ENCODE assay signal across 12 cellular contexts in the genomic region with DNA sequence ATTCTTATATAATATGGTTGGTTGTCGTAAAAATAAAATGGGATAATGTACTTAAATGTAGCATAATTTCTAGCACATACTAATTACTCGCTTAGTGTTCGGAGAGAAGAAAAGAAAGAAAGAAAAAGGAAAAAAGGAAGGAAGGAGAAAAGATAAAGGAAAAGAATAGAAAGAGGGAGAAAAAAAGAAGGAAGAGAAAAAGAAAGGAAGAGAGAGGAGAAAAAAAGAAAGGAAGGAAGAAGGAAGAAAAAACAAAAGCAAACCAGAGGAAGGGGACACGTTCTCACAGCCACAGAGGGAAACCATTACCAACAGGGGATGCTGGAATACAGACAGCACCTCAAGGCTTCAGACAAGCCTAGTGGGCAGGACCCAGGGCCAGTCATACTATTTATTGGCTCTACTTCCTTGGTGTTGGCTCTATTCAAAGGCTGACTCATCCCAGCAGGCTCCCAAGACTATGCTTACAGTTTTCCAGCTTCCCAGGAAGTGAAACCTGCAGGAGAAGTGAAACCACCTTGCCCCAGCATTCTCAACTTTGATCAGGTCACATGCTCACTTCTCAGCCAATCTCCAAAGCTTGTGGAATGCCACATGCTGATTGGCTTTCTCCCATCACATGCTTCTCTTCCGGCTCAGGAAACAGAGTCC.
DNase-seq lines count a peak whose midpoint lies in the region; ATAC-seq and TF ChIP-seq lines count a peak whose summit lies in the region.
"Had no signal": no experiment of that assay in that cellular context is flagged by ENCODE, and none has a peak within 500 bp of the region (broad histone marks: within the 10 kb centered on the region; RNA-seq: fewer than 3 reads in every experiment).

No MANE protein-coding gene starts in this region.

- no peak for TF ChIP-seq RAD21 in liver (IDR thresholded peaks at IDR 0.05)

- H3K9ac ChIP-seq in liver (ENCODE audit: low read depth in 1 of 2, low read length in 2 of 2) = no peak overlapping the region

- H3K4me3 ChIP-seq in body of pancreas (no peak overlapping the region), liver (ENCODE audit: low read depth in 1 of 3, low read length in 3 of 3) (peak overlapping the region in 2 of 3 donors; percentile 9 to 52)

- TF ChIP-seq CTCF in body of pancreas (IDR thresholded peaks at IDR 0.05) (no peak), liver (IDR thresholded peaks at IDR 0.05; ENCODE audit: low read depth, low read length, missing input control) (no peak)

- intact Hi-C loops in body of pancreas (cut with DNase I) = no loop called here

- H3K9me3 ChIP-seq in body of pancreas (no peaks in the 10 kb centered on the region), liver (ENCODE audit: control insufficient read depth in 4 of 4, low read length in 3 of 4) (peaks cover 0 to 3% (median under 1%) of the 10 kb centered on the region in 4 donors)
- H3K9me3 ChIP-seq: ascending aorta had no signal

- H3K27ac ChIP-seq in body of pancreas = no peak overlapping the region
- no peak overlapping the region for H3K27ac ChIP-seq in liver (ENCODE audit: low read depth in 1 of 2, low read length in 2 of 2)

- peaks cover 14% of the 10 kb centered on the region for H3K4me1 ChIP-seq in body of pancreas
- H3K4me1 ChIP-seq in liver (ENCODE audit: control insufficient read depth in 4 of 4, insufficient read depth in 4 of 4, low read length in 3 of 4) = peaks cover 0 to 13% (median 10%) of the 10 kb centered on the region in 4 donors

- DNase-seq in A172 (ENCODE audit: low spot score) (peak; percentile 99), HT-29 (ENCODE audit: low spot score) (peak; percentile 59), body of pancreas (peak; percentile 16 to 55 (median 36)), OCI-M2 (lab: John Stamatoyannopoulos, UW; ENCODE audit: unreplicated experiment) (no peak), anterior cingulate cortex (lab: John Stamatoyannopoulos, UW) (no peak), NCI-H345 treated with DMSO at 0.1 percent for 48 hours (lab: John Stamatoyannopoulos, UW; ENCODE audit: unreplicated experiment) (no peak)
- DNase-seq: AML-193; naive thymus-derived CD8-positive, alpha-beta T cell; stimulated activated CD4-positive, alpha-beta T cell treated with anti-CD3 and anti-CD28 coated beads, Interleukin-4, amount 100 ng/mL, for 1 hour had no signal

- no peaks in the 10 kb centered on the region for H3K27me3 ChIP-seq in body of pancreas
- peaks cover 0 to 4% (median 0%) of the 10 kb centered on the region in 4 donors for H3K27me3 ChIP-seq in liver (ENCODE audit: control insufficient read depth in 4 of 4, insufficient read depth in 4 of 4, low read length in 3 of 4)
- H3K27me3 ChIP-seq: ascending aorta had no signal

- no peak for TF ChIP-seq POLR2A in body of pancreas (IDR thresholded peaks at IDR 0.05)

- ATAC-seq in body of pancreas = peak; percentile 83
- ATAC-seq in HG02970 (IDR thresholded peaks at IDR 0.05; ENCODE audit: low FRiP score, unreplicated experiment) = no peak
- ATAC-seq: naive thymus-derived CD8-positive, alpha-beta T cell had no signal

- WGBS in body of pancreas, 2 donors = 82 to 86% methylated on average over 5 of the region's 5 CpGs
- WGBS in liver = 76% methylated on average over 5 of the region's 5 CpGs

- H3K36me3 ChIP-seq in body of pancreas (replicated peaks in 1 of 2; ENCODE audit: insufficient read depth in 1 of 2, low read depth in 2 of 2) (no peaks in the 10 kb centered on the region), liver (ENCODE audit: control insufficient read depth in 4 of 4, insufficient read depth in 3 of 4, low read depth in 1 of 4, low read length in 3 of 4) (no peaks in the 10 kb centered on the region)
- H3K36me3 ChIP-seq: ascending aorta had no signal

TF ChIP-seq in liver, 16 proteins besides CTCF, POLR2A, EP300 and RAD21:
- TF ChIP-seq YY1 (IDR thresholded peaks at IDR 0.05) (no peak), JUND (IDR thresholded peaks at IDR 0.05) (peak in 1 of 2 donors; percentile 38)
- TF ChIP-seq, protein P1, sequence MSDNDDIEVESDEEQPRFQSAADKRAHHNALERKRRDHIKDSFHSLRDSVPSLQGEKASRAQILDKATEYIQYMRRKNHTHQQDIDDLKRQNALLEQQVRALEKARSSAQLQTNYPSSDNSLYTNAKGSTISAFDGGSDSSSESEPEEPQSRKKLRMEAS (IDR thresholded peaks at IDR 0.05) = no peak

Comparison
In these comparisons a context has a peak if more than half of its experiments do, and no peak if none do; other contexts are left out.
1. DNase-seq: peak in A172 (single experiment), HT-29 (single experiment) and body of pancreas (4 of 4); none in OCI-M2 (single experiment), anterior cingulate cortex (0 of 58) and NCI-H345 treated with DMSO at 0.1 percent for 48 hours (single experiment).
2. H3K4me3 ChIP-seq: peak in liver (2 of 3); none in body of pancreas (0 of 2).